Comparison of ENCODE assay signal across 1 cellular context in genomic region chr10:91592282-91593020, GRCh38.
TF ChIP-seq lines count a peak whose summit lies in the region.

No MANE protein-coding gene starts in this region.

TF ChIP-seq in K562, 482 proteins besides CTCF, POLR2A, EP300 and RAD21 (continued from another document):
- TF ChIP-seq CUX1 (CRISPR knock-in tag; IDR thresholded peaks at IDR 0.05): no peak
- no peak for TF ChIP-seq NFIX (CRISPR knock-in tag; IDR thresholded peaks at IDR 0.05; ENCODE audit: low read depth)
- TF ChIP-seq HNRNPLL (IDR thresholded peaks at IDR 0.05; ENCODE audit: low read depth, low read length, poor library complexity, severe bottlenecking): no peak
- no peak for TF ChIP-seq YY1 (IDR thresholded peaks at IDR 0.05; ENCODE audit: borderline replicate concordance in 1 of 3, control insufficient read depth in 1 of 3, extremely low read depth in 1 of 3, insufficient read depth in 3 of 3, insufficient read length in 1 of 3, insufficient replicate concordance in 2 of 3, low read depth in 1 of 3, low read length in 2 of 3)
- no peak for TF ChIP-seq RBM14 (IDR thresholded peaks at IDR 0.05; ENCODE audit: borderline replicate concordance, insufficient read depth, low read depth, low read length)
- TF ChIP-seq, protein P1, sequence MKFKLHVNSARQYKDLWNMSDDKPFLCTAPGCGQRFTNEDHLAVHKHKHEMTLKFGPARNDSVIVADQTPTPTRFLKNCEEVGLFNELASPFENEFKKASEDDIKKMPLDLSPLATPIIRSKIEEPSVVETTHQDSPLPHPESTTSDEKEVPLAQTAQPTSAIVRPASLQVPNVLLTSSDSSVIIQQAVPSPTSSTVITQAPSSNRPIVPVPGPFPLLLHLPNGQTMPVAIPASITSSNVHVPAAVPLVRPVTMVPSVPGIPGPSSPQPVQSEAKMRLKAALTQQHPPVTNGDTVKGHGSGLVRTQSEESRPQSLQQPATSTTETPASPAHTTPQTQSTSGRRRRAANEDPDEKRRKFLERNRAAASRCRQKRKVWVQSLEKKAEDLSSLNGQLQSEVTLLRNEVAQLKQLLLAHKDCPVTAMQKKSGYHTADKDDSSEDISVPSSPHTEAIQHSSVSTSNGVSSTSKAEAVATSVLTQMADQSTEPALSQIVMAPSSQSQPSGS (CRISPR knock-in tag; IDR thresholded peaks at IDR 0.05): no peak
- no peak for TF ChIP-seq ZNF785 (CRISPR knock-in tag; IDR thresholded peaks at IDR 0.05)
- no peak for TF ChIP-seq SIRT6 (IDR thresholded peaks at IDR 0.05; ENCODE audit: low read depth, low read length)
- no peak for TF ChIP-seq TFAM (CRISPR knock-in tag; conservative IDR thresholded peaks at IDR 0.05)
- no peak for TF ChIP-seq MEF2A (IDR thresholded peaks at IDR 0.05; ENCODE audit: control insufficient read depth, low read depth, low read length)
- TF ChIP-seq ZFP36 (IDR thresholded peaks at IDR 0.05; ENCODE audit: low read depth, low read length, partially characterized antibody): no peak
- no peak for TF ChIP-seq FOXA1 (IDR thresholded peaks at IDR 0.05; ENCODE audit: borderline replicate concordance)
- no peak for TF ChIP-seq ZBTB8A (IDR thresholded peaks at IDR 0.05; ENCODE audit: partially characterized antibody)
